In genomic region chr3:189727898-189728297, GRCh38 we compare ENCODE assay signal across 32 cellular contexts.
A peak's percentile ranks its signal among the peaks of the same experiment; 100 is the strongest.
DNase-seq lines count a peak whose midpoint lies in the region; ATAC-seq and TF ChIP-seq lines count a peak whose summit lies in the region.
"Had no signal": no experiment of that assay in that cellular context is flagged by ENCODE, and none has a peak within 500 bp of the region (broad histone marks: within the 10 kb centered on the region; RNA-seq: fewer than 3 reads in every experiment).

No MANE protein-coding gene starts in this region.

- peaks cover 25% of the 10 kb centered on the region for H3K4me1 Mint-ChIP-seq in endodermal cell
- peaks cover 4% of the 10 kb centered on the region for H3K4me1 Mint-ChIP-seq in type B pancreatic cell (ENCODE audit: unreplicated experiment)
- H3K4me1 Mint-ChIP-seq: activated CD8-positive, alpha-beta memory T cell treated with anti-CD3 and anti-CD28 coated beads, Interleukin-2, amount 10 ng/mL, durations not matched to agents 7 days and 5 days; natural killer cell had no signal

- no peak overlapping the region for H3K9ac ChIP-seq in endodermal cell (ENCODE audit: extremely low read depth, low read length, poor library complexity, severe bottlenecking)
- H3K9ac ChIP-seq: BLaER1 had no signal

- H3K4me3 ChIP-seq in endodermal cell (ENCODE audit: low read length) (peak overlapping the region; percentile 28), lower lobe of right lung (no peak overlapping the region)
- H3K4me3 ChIP-seq: A549, BLaER1, breast epithelium, coronary artery, smooth muscle cell, stomach, tibial artery had no signal

- H3K27ac ChIP-seq in endodermal cell (ENCODE audit: low read depth, low read length) (no peak overlapping the region), lower lobe of right lung (no peak overlapping the region)
- H3K27ac ChIP-seq: A549, BLaER1, breast epithelium, coronary artery, stomach, tibial artery, WERI-Rb-1 had no signal

- intact Hi-C loops in lower lobe of right lung (cut with DNase I) = no loop called here

- no peak overlapping the region for H3K4me3 Mint-ChIP-seq in endodermal cell
- H3K4me3 Mint-ChIP-seq in type B pancreatic cell = no peak overlapping the region
- H3K4me3 Mint-ChIP-seq: activated CD8-positive, alpha-beta memory T cell treated with anti-CD3 and anti-CD28 coated beads, Interleukin-2, amount 10 ng/mL, durations not matched to agents 7 days and 5 days; effector memory CD8-positive, alpha-beta T cell; natural killer cell had no signal

- no peak for TF ChIP-seq CTCF in endodermal cell (conservative IDR thresholded peaks at IDR 0.05)
- TF ChIP-seq CTCF in lower lobe of right lung (IDR thresholded peaks at IDR 0.05) = no peak
- no peak for TF ChIP-seq CTCF in type B pancreatic cell (conservative IDR thresholded peaks at IDR 0.05)

- no peaks in the 10 kb centered on the region for H3K36me3 ChIP-seq in endodermal cell (ENCODE audit: control insufficient read depth, insufficient read depth, low read length)
- H3K36me3 ChIP-seq in lower lobe of right lung = no peaks in the 10 kb centered on the region
- H3K36me3 ChIP-seq: BLaER1, breast epithelium, stomach, tibial artery, WERI-Rb-1 had no signal

- DNase-seq in AG20443 (ENCODE audit: low spot score) = peak; percentile 36
- DNase-seq in NCI-H226 = peak; percentile 30
- no peak for DNase-seq in endodermal cell
- no peak for DNase-seq in lower lobe of right lung
- no peak for DNase-seq in A172 (ENCODE audit: low spot score)
- DNase-seq in NCI-H2196 (lab: John Stamatoyannopoulos, UW; ENCODE audit: unreplicated experiment) = no peak
- DNase-seq in G401 (ENCODE audit: low spot score) = no peak
- no peak for DNase-seq in type B pancreatic cell (ENCODE audit: extremely low spot score, unreplicated experiment)
- DNase-seq: activated CD4-positive, alpha-beta T cell treated with anti-CD3 and anti-CD28 coated beads, Interleukin-2, amount 50 U/mL, for 1 hour; activated CD8-positive, alpha-beta memory T cell treated with anti-CD3 and anti-CD28 coated beads, Interleukin-2, amount 10 ng/mL, durations not matched to agents 7 days and 5 days; activated naive CD4-positive, alpha-beta T cell; activated T-cell treated with anti-CD3 and anti-CD28 coated beads, Interleukin-2, amount 50 U/mL, for 48 hours; DMS79 treated with DMSO at 0.1 percent for 48 hours; effector memory CD8-positive, alpha-beta T cell; islet precursor cell; midbrain; natural killer cell; NCI-H1048; NCI-H187; NCI-H524 treated with DMSO at 0.1 percent for 48 hours; SHP77 treated with DMSO at 0.1 percent for 48 hours; stimulated activated CD4-positive, alpha-beta T cell treated with anti-CD3 and anti-CD28 coated beads, Interleukin-1b, Interleukin-23, amount 100 ng/mL, for 48 hours; stomach; T-helper 9 cell; tibial artery; WERI-Rb-1 had no signal

- WGBS in endodermal cell (ENCODE audit: insufficient coverage in 1 of 2, insufficient read length in 1 of 2), 2 experiments = 79 to 86% methylated on average over 2 to 3 of the region's 4 CpGs

- no peaks in the 10 kb centered on the region for H3K9me3 ChIP-seq in endodermal cell (ENCODE audit: control insufficient read depth, low read length)
- no peaks in the 10 kb centered on the region for H3K9me3 ChIP-seq in lower lobe of right lung
- H3K9me3 ChIP-seq: A549, BLaER1, breast epithelium, stomach, tibial artery had no signal

- no peaks in the 10 kb centered on the region for H3K27me3 ChIP-seq in endodermal cell (ENCODE audit: control insufficient read depth, insufficient read depth, low read length, poor library complexity, severe bottlenecking)
- H3K27me3 ChIP-seq in lower lobe of right lung (ENCODE audit: low read depth) = no peaks in the 10 kb centered on the region
- H3K27me3 ChIP-seq: BLaER1, breast epithelium, stomach, tibial artery had no signal

- in situ Hi-C loops in G401 (cut with HindIII; ENCODE audit: low sequenced_read_pairs) = no loop called here

- no peak overlapping the region for H3K27ac Mint-ChIP-seq in endodermal cell
- no peak overlapping the region for H3K27ac Mint-ChIP-seq in type B pancreatic cell
- H3K27ac Mint-ChIP-seq: activated CD8-positive, alpha-beta memory T cell treated with anti-CD3 and anti-CD28 coated beads, Interleukin-2, amount 10 ng/mL, durations not matched to agents 7 days and 5 days; effector memory CD8-positive, alpha-beta T cell; natural killer cell had no signal

- H3K27me3 Mint-ChIP-seq in endodermal cell (ENCODE audit: insufficient read depth) = no peaks in the 10 kb centered on the region
- H3K27me3 Mint-ChIP-seq in type B pancreatic cell = no peaks in the 10 kb centered on the region
- H3K27me3 Mint-ChIP-seq: effector memory CD8-positive, alpha-beta T cell had no signal

- H3K4me1 ChIP-seq in endodermal cell (ENCODE audit: control insufficient read depth, insufficient read depth, low read length) (peaks cover 5% of the 10 kb centered on the region), lower lobe of right lung (no peaks in the 10 kb centered on the region)
- H3K4me1 ChIP-seq: A549, BLaER1, breast epithelium, stomach, tibial artery had no signal

- H3K9me3 Mint-ChIP-seq in endodermal cell = no peaks in the 10 kb centered on the region
- no peaks in the 10 kb centered on the region for H3K9me3 Mint-ChIP-seq in type B pancreatic cell
- H3K9me3 Mint-ChIP-seq: effector memory CD8-positive, alpha-beta T cell had no signal

- ATAC-seq in lower lobe of right lung = peak; percentile 58 to 65
- ATAC-seq: A549; activated CD8-positive, alpha-beta memory T cell treated with anti-CD3 and anti-CD28 coated beads, Interleukin-2, amount 10 ng/mL, durations not matched to agents 7 days and 5 days; effector memory CD8-positive, alpha-beta T cell; esophagus mucosa; natural killer cell had no signal

- H3K36me3 Mint-ChIP-seq in endodermal cell (ENCODE audit: low read depth) (no peaks in the 10 kb centered on the region), type B pancreatic cell (no peaks in the 10 kb centered on the region)
- H3K36me3 Mint-ChIP-seq: activated CD8-positive, alpha-beta memory T cell treated with anti-CD3 and anti-CD28 coated beads, Interleukin-2, amount 10 ng/mL, durations not matched to agents 7 days and 5 days had no signal

Comparison
In these comparisons a context has a peak if more than half of its experiments do, and no peak if none do; other contexts are left out.
1. DNase-seq: peak in AG20443 (single experiment) and NCI-H226 (single experiment); none in endodermal cell (single experiment), lower lobe of right lung (single experiment), A172 (single experiment), NCI-H2196 (single experiment), G401 (single experiment) and type B pancreatic cell (single experiment).